Comparison of ENCODE assay signal across 12 cellular contexts in the genomic region with DNA sequence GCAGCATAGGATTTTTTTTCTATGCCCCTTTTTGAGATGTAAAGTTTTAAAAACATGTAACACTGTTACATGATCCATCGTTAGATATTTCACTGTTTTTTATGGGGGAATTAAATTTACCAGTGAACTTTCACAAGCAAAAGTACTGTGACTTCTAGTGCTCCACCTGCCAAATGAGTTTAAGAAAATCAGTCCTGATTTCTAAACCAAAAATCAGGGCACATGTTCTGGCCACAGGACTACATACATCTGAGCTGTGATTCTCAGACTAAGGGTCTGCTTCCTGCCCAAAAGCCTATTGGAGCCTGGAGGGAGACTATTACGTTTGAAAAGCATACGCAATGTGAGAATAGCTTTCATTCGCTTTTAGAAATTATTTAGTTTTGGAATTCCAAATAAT. TPM values are rescaled to one million over a fixed set of nuclear protein-coding genes. Genes with fewer than 3 reads are reported as not detected.
"Had no signal": no experiment of that assay in that cellular context is flagged by ENCODE, and none has a peak within 500 bp of the region (broad histone marks: within the 10 kb centered on the region; RNA-seq: fewer than 3 reads in every experiment).

No MANE protein-coding gene starts in this region.

- FAIRE-seq: frontal cortex had no signal

- H3K27me3 ChIP-seq: left lung, right lobe of liver had no signal

- H3K36me3 Mint-ChIP-seq: activated naive CD8-positive, alpha-beta T cell; memory B cell; type B pancreatic cell had no signal

- H3K4me1 ChIP-seq: psoas muscle, right lobe of liver had no signal

- H3K27ac Mint-ChIP-seq: memory B cell had no signal

- H3K36me3 ChIP-seq: heart right ventricle, left lung, right lobe of liver had no signal

- H3K4me3 ChIP-seq: heart right ventricle, left lung, psoas muscle, right lobe of liver had no signal

- DNase-seq: activated gamma-delta T cell had no signal

- H3K27ac ChIP-seq: heart right ventricle, left lung, psoas muscle, right lobe of liver had no signal

- H3K9me3 ChIP-seq: heart right ventricle, left lung, psoas muscle, right lobe of liver had no signal

- H3K9me3 Mint-ChIP-seq: memory B cell, nephron, type B pancreatic cell had no signal

- H3K27me3 Mint-ChIP-seq: activated naive CD8-positive, alpha-beta T cell; memory B cell; type B pancreatic cell had no signal

- H3K4me3 Mint-ChIP-seq: activated naive CD8-positive, alpha-beta T cell; memory B cell had no signal

RNA-seq across cellular contexts. Expression of gene TMPRSS13, which starts 22.5 kb away (rescaled TPM):
- total RNA-seq: chondrocyte, psoas muscle had no signal
- polyA plus RNA-seq: psoas muscle had no signal

RNA-seq across cellular contexts. Expression of gene FXYD6, which starts 30.3 kb away (rescaled TPM):
- total RNA-seq: bronchial epithelial cell had no signal
